14 cellular contexts compared by ENCODE assay signal in the genomic region with DNA sequence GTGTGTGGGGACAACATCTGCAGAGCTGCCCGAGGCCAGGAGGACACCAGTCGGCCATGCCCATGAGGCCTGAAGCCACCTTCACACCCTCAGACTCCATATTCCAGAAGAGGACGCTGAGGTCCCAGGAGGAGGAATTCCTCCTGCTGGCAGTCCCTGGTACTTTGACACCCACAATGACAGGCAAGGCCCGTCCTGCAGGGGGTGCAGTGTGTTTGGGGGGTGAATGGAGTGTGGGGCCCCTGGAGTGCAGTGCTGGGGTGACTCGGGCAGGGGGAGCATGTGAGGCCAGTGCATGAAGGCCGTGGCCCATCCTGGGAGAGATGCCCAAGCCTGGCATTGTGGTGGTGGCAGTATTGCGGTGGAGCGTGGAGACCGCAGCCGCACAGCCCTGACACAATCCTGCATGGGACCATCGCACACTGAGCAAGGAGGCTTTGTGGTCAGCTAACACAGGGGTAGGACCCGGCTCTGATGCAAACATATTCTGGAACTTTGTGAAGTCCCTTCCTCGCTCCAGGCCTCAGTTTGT. TPM values are rescaled to one million over a fixed set of nuclear protein-coding genes. Genes with fewer than 3 reads are reported as not detected.
DNase-seq lines count a peak whose midpoint lies in the region; ATAC-seq and TF ChIP-seq lines count a peak whose summit lies in the region.
"Had no signal": no experiment of that assay in that cellular context is flagged by ENCODE, and none has a peak within 500 bp of the region (broad histone marks: within the 10 kb centered on the region; RNA-seq: fewer than 3 reads in every experiment).

No MANE protein-coding gene starts in this region.

- H3K4me3 ChIP-seq in osteoblast (ENCODE audit: insufficient read depth, low read length) (no peak overlapping the region), sigmoid colon (no peak overlapping the region)
- H3K4me3 ChIP-seq: esophagus squamous epithelium, left lung, stomach had no signal

- no peaks in the 10 kb centered on the region for H4K20me1 ChIP-seq in osteoblast (ENCODE audit: insufficient read depth, low read length)

- H3K27ac ChIP-seq in osteoblast (ENCODE audit: low read depth, low read length): no peak overlapping the region
- H3K27ac ChIP-seq in sigmoid colon: no peak overlapping the region
- H3K27ac ChIP-seq: esophagus squamous epithelium, left lung, stomach had no signal

- H3K27me3 Mint-ChIP-seq in chondrocyte (ENCODE audit: low read depth): peaks cover 8% of the 10 kb centered on the region

- peak; percentile 49 for DNase-seq in ELR (ENCODE audit: low read depth)
- DNase-seq in HuH-7.5 (ENCODE audit: low spot score): peak; percentile 39
- no peak for DNase-seq in chondrocyte (ENCODE audit: low spot score)
- DNase-seq in osteoblast (ENCODE audit: insufficient read length, low spot score, missing footprints): peak; percentile 88
- DNase-seq in sigmoid colon: no peak
- no peak for DNase-seq in NCI-H2081 treated with DMSO at 0.1 percent for 48 hours (lab: John Stamatoyannopoulos, UW)
- no peak for DNase-seq in SHP77 (lab: John Stamatoyannopoulos, UW)
- DNase-seq: activated T-cell treated with anti-CD3 and anti-CD28 coated beads, Interleukin-2, amount 50 U/mL, for 1 hour; esophagus squamous epithelium; GOT3; stimulated activated CD4-positive, alpha-beta T cell treated with anti-CD3 and anti-CD28 coated beads, Interleukin-1b, Interleukin-23, amount 100 ng/mL, for 48 hours had no signal

- H3K4me1 Mint-ChIP-seq in chondrocyte (ENCODE audit: low read depth): no peaks in the 10 kb centered on the region

- H3K4me2 ChIP-seq in osteoblast (ENCODE audit: insufficient read depth, low read length): no peak overlapping the region

- WGBS in sigmoid colon, 2 donors: 85 to 91% methylated on average over 13 of the region's 13 CpGs

- H3K27me3 ChIP-seq in osteoblast (ENCODE audit: insufficient read depth, low read length) (no peaks in the 10 kb centered on the region), sigmoid colon (no peaks in the 10 kb centered on the region)
- H3K27me3 ChIP-seq: stomach had no signal

- no peaks in the 10 kb centered on the region for H3K9me3 Mint-ChIP-seq in chondrocyte (ENCODE audit: low read depth)

- no peak overlapping the region for H2AFZ ChIP-seq in osteoblast (ENCODE audit: low read length)

- no peak for TF ChIP-seq POLR2A in sigmoid colon (IDR thresholded peaks at IDR 0.05)

- H3K9me3 ChIP-seq in osteoblast (ENCODE audit: low read depth, low read length) (no peaks in the 10 kb centered on the region), sigmoid colon (no peaks in the 10 kb centered on the region)
- H3K9me3 ChIP-seq: esophagus squamous epithelium, left lung, stomach had no signal

- no peak overlapping the region for H3K27ac Mint-ChIP-seq in chondrocyte (ENCODE audit: unreplicated experiment)

- H3K4me3 Mint-ChIP-seq in chondrocyte (ENCODE audit: unreplicated experiment): no peak overlapping the region

- intact Hi-C loops in sigmoid colon (cut with DNase I): loop anchor here (10.0 kb wide), 1 partner anchor 94 kb away; no protein-coding TSS in a partner anchor

- no peak for ATAC-seq in HG03439 (IDR thresholded peaks at IDR 0.05; ENCODE audit: unreplicated experiment)
- ATAC-seq: left lung had no signal

- H3K4me1 ChIP-seq in osteoblast (ENCODE audit: insufficient read depth, low read length): no peaks in the 10 kb centered on the region
- peaks cover 0 to 3% (median 0%) of the 10 kb centered on the region in 4 donors for H3K4me1 ChIP-seq in sigmoid colon
- H3K4me1 ChIP-seq: esophagus squamous epithelium, left lung had no signal

- TF ChIP-seq CTCF in chondrocyte (IDR thresholded peaks at IDR 0.05) (peak; percentile 49), osteoblast (IDR thresholded peaks at IDR 0.05; ENCODE audit: extremely low read depth, low read depth, low read length) (peak; percentile 42), sigmoid colon (IDR thresholded peaks at IDR 0.05) (no peak)

- H3K36me3 ChIP-seq in osteoblast (ENCODE audit: insufficient read depth, low read length) (no peaks in the 10 kb centered on the region), sigmoid colon (no peaks in the 10 kb centered on the region)
- H3K36me3 ChIP-seq: esophagus squamous epithelium, left lung, stomach had no signal

- no peak for TF ChIP-seq EP300 in sigmoid colon (IDR thresholded peaks at IDR 0.05)

- no peaks in the 10 kb centered on the region for H3K36me3 Mint-ChIP-seq in chondrocyte (ENCODE audit: low read depth)

- H3K79me2 ChIP-seq in osteoblast (ENCODE audit: insufficient read depth, low read length): no peaks in the 10 kb centered on the region

RNA-seq across cellular contexts. Expression of gene ZDHHC7, which starts 52.2 kb away (rescaled TPM):
- total RNA-seq in chondrocyte (45.3 to 51.6 TPM (median 50.2 TPM) in 3 replicates), osteoblast (134 and 139 TPM in 2 replicates), sigmoid colon (10 to 100 TPM; 56.2 to 69.5 (median 63.7) TPM)
- 10 to 100 TPM; 20.8 to 40.1 (median 22.2) TPM for polyA plus RNA-seq in sigmoid colon

Comparison
In these comparisons a context has a peak if more than half of its experiments do, and no peak if none do; other contexts are left out.
1. DNase-seq: peak in ELR (single experiment), HuH-7.5 (single experiment) and osteoblast (single experiment); none in chondrocyte (single experiment), sigmoid colon (single experiment), NCI-H2081 treated with DMSO at 0.1 percent for 48 hours (single experiment) and SHP77 (0 of 2).
2. CTCF ChIP-seq: peak in chondrocyte (single experiment) and osteoblast (single experiment); none in sigmoid colon (0 of 4).